In the genomic region with DNA sequence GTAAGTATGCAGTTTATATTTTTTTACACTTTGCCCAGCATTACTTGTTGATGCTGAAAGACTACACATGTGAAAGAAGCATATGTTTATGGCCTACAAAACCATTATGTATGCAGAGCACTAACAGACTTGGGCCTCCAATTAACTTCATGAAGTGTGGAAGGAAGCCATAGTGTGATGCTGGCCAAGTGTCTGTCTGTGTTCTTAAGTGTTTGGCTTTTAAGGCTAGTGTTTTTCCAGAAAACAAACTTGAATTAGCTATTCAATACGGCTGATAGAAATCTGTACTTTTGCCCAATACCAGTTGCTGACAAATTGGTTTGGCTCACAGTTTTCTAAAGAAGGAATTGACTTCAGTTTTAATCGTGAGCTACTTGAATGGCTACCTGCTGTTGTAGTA, we compare ENCODE assay signal across 21 cellular contexts.
"Had no signal": no experiment of that assay in that cellular context is flagged by ENCODE, and none has a peak within 500 bp of the region (broad histone marks: within the 10 kb centered on the region; RNA-seq: fewer than 3 reads in every experiment).

No MANE protein-coding gene starts in this region.

- DNase-seq: activated CD4-positive, alpha-beta memory T cell treated with anti-CD3 and anti-CD28 coated beads for 36 hours; activated CD4-positive, alpha-beta T cell treated with anti-CD3 and anti-CD28 coated beads for 48 hours; activated effector memory CD4-positive, alpha-beta T cell treated with Interleukin-2 at 50 U/mL for 16 hours; activated naive CD4-positive, alpha-beta T cell treated with anti-CD3 and anti-CD28 coated beads for 36 hours; activated naive CD8-positive, alpha-beta T cell treated with anti-CD3 and anti-CD28 coated beads, Interleukin-2, amount 10 ng/mL, durations not matched to agents 7 days and 5 days; activated T-cell treated with anti-CD3 and anti-CD28 coated beads, Interleukin-2, amount 50 U/mL, for 48 hours; amniotic stem cell; effector CD4-positive, alpha-beta T cell; erythroblast; foreskin melanocyte; kidney glomerular epithelial cell; mesenchymal stem cell; mucosa of descending colon; nephron progenitor cell; right lobe of liver; stimulated activated CD4-positive, alpha-beta T cell treated with anti-CD3 and anti-CD28 coated beads, Interleukin-1b, Interleukin-23, amount 100 ng/mL, for 48 hours; substantia nigra; transverse colon had no signal

- ATAC-seq: mucosa of descending colon, right lobe of liver had no signal

- H3K27me3 ChIP-seq: cardiac muscle cell, right lobe of liver, transverse colon had no signal

- H3K4me3 ChIP-seq: cardiac muscle cell, mucosa of descending colon, right lobe of liver, skin epidermis, transverse colon had no signal

- H3K9me3 ChIP-seq: mucosa of descending colon, right lobe of liver, transverse colon had no signal

- H3K4me1 ChIP-seq: parathyroid adenoma, right lobe of liver had no signal

- H3K27ac ChIP-seq: cardiac muscle cell, parathyroid adenoma, right lobe of liver, skin epidermis, transverse colon had no signal

- H3K36me3 ChIP-seq: cardiac muscle cell, right lobe of liver, transverse colon had no signal
